ENCODE assay signal across 16 cellular contexts in the genomic region with DNA sequence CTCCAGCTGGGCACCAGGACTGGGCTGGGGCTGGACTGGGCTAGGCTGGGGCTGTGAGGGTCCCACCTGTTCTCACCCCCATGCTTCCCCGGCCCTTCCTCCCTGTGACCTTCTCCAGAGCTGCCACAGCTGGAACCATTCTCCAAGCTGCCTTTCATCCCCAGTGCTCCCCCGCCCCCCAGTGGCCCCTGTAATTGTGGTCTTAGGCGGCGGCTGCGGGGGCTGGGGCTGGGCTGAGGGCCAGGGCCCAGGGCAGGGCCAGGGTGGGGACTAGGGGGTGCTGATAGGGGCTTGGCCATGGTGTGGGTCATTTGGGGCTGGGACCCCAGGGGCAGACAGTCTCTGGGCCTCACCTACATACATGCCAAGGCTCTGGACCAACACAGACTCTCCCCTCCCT. TPM values are rescaled to one million over a fixed set of nuclear protein-coding genes. Genes with fewer than 3 reads are reported as not detected.
DNase-seq lines count a peak whose midpoint lies in the region; ATAC-seq and TF ChIP-seq lines count a peak whose summit lies in the region.
"Had no signal": no experiment of that assay in that cellular context is flagged by ENCODE, and none has a peak within 500 bp of the region (broad histone marks: within the 10 kb centered on the region; RNA-seq: fewer than 3 reads in every experiment).

No MANE protein-coding gene starts in this region.

- H2AFZ ChIP-seq in Loucy (ENCODE audit: low read length) (no peak overlapping the region), neural progenitor cell (replicated peaks) (no peak overlapping the region)
- H2AFZ ChIP-seq: GM23248 had no signal

- H3K4me3 ChIP-seq in BE2C (ENCODE audit: low read depth, low read length) (no peak overlapping the region), Loucy (ENCODE audit: low read length, poor library complexity, severe bottlenecking) (no peak overlapping the region), WERI-Rb-1 (ENCODE audit: low read depth, low read length) (no peak overlapping the region), neural progenitor cell (no peak overlapping the region)
- H3K4me3 ChIP-seq: GM23248 had no signal

- ATAC-seq in HG02763 (IDR thresholded peaks at IDR 0.05; ENCODE audit: unreplicated experiment), result no peak
- ATAC-seq: HCT116 had no signal

- no peaks in the 10 kb centered on the region for H3K36me3 ChIP-seq in BE2C
- no peaks in the 10 kb centered on the region for H3K36me3 ChIP-seq in Loucy (ENCODE audit: insufficient read depth, low read length)
- no peaks in the 10 kb centered on the region for H3K36me3 ChIP-seq in WERI-Rb-1
- H3K36me3 ChIP-seq in neural progenitor cell, result no peaks in the 10 kb centered on the region

- H3K9me3 ChIP-seq in BE2C, result no peaks in the 10 kb centered on the region
- H3K9me3 ChIP-seq in Loucy (ENCODE audit: insufficient read depth, low read depth, low read length), result no peaks in the 10 kb centered on the region
- H3K9me3 ChIP-seq in WERI-Rb-1 (ENCODE audit: severe bottlenecking), result no peaks in the 10 kb centered on the region
- no peaks in the 10 kb centered on the region for H3K9me3 ChIP-seq in neural progenitor cell (ENCODE audit: low read depth)

- peaks cover 74% of the 10 kb centered on the region for H3K27me3 Mint-ChIP-seq in neural progenitor cell (ENCODE audit: insufficient read depth, low read depth)

- no peaks in the 10 kb centered on the region for H3K79me2 ChIP-seq in Loucy (ENCODE audit: insufficient read depth, low read length)
- no peaks in the 10 kb centered on the region for H3K79me2 ChIP-seq in neural progenitor cell (ENCODE audit: low read depth)

- no peaks in the 10 kb centered on the region for H3K27me3 ChIP-seq in BE2C
- H3K27me3 ChIP-seq in Loucy (ENCODE audit: insufficient read depth, low read length, poor library complexity, severe bottlenecking), result no peaks in the 10 kb centered on the region
- H3K27me3 ChIP-seq in WERI-Rb-1 (ENCODE audit: insufficient read depth, low read depth, severe bottlenecking), result no peaks in the 10 kb centered on the region
- peaks cover 100% of the 10 kb centered on the region for H3K27me3 ChIP-seq in neural progenitor cell

- H3K36me3 Mint-ChIP-seq in neural progenitor cell, result no peaks in the 10 kb centered on the region

- H3K4me2 ChIP-seq in Loucy (ENCODE audit: low read depth, low read length, poor library complexity, severe bottlenecking) (peak overlapping the region; percentile 2), neural progenitor cell (peak overlapping the region; percentile 69)

- H3K27ac Mint-ChIP-seq in neural progenitor cell, result no peak overlapping the region

- peaks cover 4% of the 10 kb centered on the region for H3K9me3 Mint-ChIP-seq in neural progenitor cell

- H3K4me1 Mint-ChIP-seq in neural progenitor cell, result peaks cover 21% of the 10 kb centered on the region

- peak overlapping the region; percentile 85 for H3K27ac ChIP-seq in WERI-Rb-1
- H3K27ac ChIP-seq in neural progenitor cell, result no peak overlapping the region
- H3K27ac ChIP-seq: GM23248 had no signal

- H3K9ac ChIP-seq in Loucy (ENCODE audit: low read depth, low read length, poor library complexity, severe bottlenecking), result no peak overlapping the region
- no peak overlapping the region for H3K9ac ChIP-seq in neural progenitor cell
- H3K9ac ChIP-seq: GM23248 had no signal

- no peaks in the 10 kb centered on the region for H3K9me2 ChIP-seq in Loucy (replicated peaks; ENCODE audit: low read depth, low read length)

- H4K20me1 ChIP-seq in Loucy (ENCODE audit: insufficient read depth, low read length, poor library complexity, severe bottlenecking) (no peaks in the 10 kb centered on the region), neural progenitor cell (ENCODE audit: low read depth) (peaks cover 77% of the 10 kb centered on the region)

- H3K4me1 ChIP-seq in BE2C, result peaks cover 38% of the 10 kb centered on the region
- peaks cover 17% of the 10 kb centered on the region for H3K4me1 ChIP-seq in Loucy (ENCODE audit: insufficient read depth, low read length, poor library complexity, severe bottlenecking)
- H3K4me1 ChIP-seq in neural progenitor cell, result peaks cover 40% of the 10 kb centered on the region

- no peaks in the 10 kb centered on the region for H3F3A ChIP-seq in Loucy (ENCODE audit: low read depth)
- peaks cover 19% of the 10 kb centered on the region for H3F3A ChIP-seq in neural progenitor cell (ENCODE audit: low read depth)

- no peak overlapping the region for H3K4me3 Mint-ChIP-seq in neural progenitor cell

- TF ChIP-seq CTCF in BE2C (IDR thresholded peaks at IDR 0.05; ENCODE audit: low read depth, low read length) (no peak), Loucy (conservative IDR thresholded peaks at IDR 0.05; ENCODE audit: low read length) (no peak), WERI-Rb-1 (IDR thresholded peaks at IDR 0.05; ENCODE audit: low read depth, low read length) (no peak), neural progenitor cell (IDR thresholded peaks at IDR 0.05) (peak; percentile 5)

- DNase-seq in BE2C (peak; percentile 32), WERI-Rb-1 (no peak), neural progenitor cell (ENCODE audit: low spot score) (peak; percentile 50), RKO (ENCODE audit: low spot score) (no peak), activated gamma-delta T cell (lab: John Stamatoyannopoulos, UW) (no peak)
- DNase-seq: COR-L47; GM23248; NCI-H146; NCI-H2081; NCI-H2227 treated with DMSO at 0.1 percent for 48 hours; NCI-H526 treated with DMSO at 0.1 percent for 48 hours; NK-92 treated with Interleukin-12 subunit alpha and Interleukin-12 subunit beta, amount 100 ng/mL, for 24 hours; Right ventricle myocardium superior had no signal

RNA-seq across cellular contexts. Expression of gene WNT10A, which starts 2.8 kb away (rescaled TPM):
- 8.7 TPM for polyA plus RNA-seq in BE2C (2012; ENCODE audit: insufficient read depth, insufficient read length, low read depth)
- not detected in 2 replicates for total RNA-seq in neural progenitor cell (ENCODE audit: low replicate concordance)
- total RNA-seq: GM23248, Right ventricle myocardium superior had no signal
- polyA plus RNA-seq: GM23248 had no signal

RNA-seq across cellular contexts. Expression of gene WNT6, which starts 18.3 kb away (rescaled TPM):
- 103 TPM for polyA plus RNA-seq in BE2C (2012; ENCODE audit: insufficient read depth, insufficient read length, low read depth)
- total RNA-seq in neural progenitor cell (ENCODE audit: low replicate concordance), result not detected in 2 replicates
- total RNA-seq: GM23248 had no signal
- polyA plus RNA-seq: GM23248 had no signal

RNA-seq across cellular contexts. Expression of gene PRKAG3, which starts 46.3 kb away (rescaled TPM):
- polyA plus RNA-seq in BE2C (2012; ENCODE audit: insufficient read depth, insufficient read length, low read depth), result not detected
- total RNA-seq in neural progenitor cell (ENCODE audit: low replicate concordance), result not detected in 2 replicates
- total RNA-seq: GM23248, Right ventricle myocardium superior had no signal
- polyA plus RNA-seq: GM23248 had no signal

Comparison
In these comparisons a context has a peak if more than half of its experiments do, and no peak if none do; other contexts are left out.
1. DNase-seq: peak in BE2C (single experiment) and neural progenitor cell (single experiment); none in WERI-Rb-1 (single experiment), RKO (single experiment) and activated gamma-delta T cell (single experiment).